In the genomic region with DNA sequence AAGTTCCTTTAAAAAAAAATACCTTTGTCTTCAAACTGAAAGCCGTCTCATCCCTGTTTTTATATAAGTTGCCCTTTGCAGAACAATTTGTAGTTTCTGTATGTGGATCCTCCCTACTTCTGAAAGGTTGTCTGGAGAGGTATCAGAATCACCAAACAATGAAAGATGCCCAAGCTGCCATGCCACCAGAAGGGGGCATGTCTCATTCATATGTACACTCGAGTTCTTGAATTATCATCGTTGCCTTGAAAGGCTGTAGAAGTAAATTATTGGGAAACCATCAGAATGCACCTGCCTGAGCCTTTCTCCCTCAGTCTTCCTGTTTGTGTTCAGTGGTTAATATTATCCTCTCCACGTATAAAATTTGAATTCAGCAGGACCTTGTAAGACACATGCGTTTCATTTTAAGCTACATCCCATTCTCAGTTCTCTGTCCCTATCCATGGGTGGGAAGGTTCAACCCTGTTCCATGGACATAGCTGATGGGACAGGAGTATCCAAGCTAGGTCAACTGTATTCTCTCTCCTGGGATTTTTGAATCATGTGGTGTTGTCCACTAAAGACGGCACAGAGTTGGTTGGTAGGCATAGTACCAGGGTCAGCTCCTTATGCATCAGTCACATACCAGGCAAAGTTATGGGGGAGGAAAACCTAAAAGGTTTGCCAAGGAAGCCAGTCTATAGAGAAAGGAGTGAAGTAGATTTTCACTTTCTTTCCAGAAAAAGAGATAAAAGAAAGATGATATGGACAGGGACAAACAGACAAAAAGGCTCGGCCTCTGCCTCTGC, we compare ENCODE assay signal across 12 cellular contexts. TPM values are rescaled to one million over a fixed set of nuclear protein-coding genes. Genes with fewer than 3 reads are reported as not detected.
A peak's percentile ranks its signal among the peaks of the same experiment; 100 is the strongest.
DNase-seq lines count a peak whose midpoint lies in the region; TF ChIP-seq lines count a peak whose summit lies in the region.
"Had no signal": no experiment of that assay in that cellular context is flagged by ENCODE, and none has a peak within 500 bp of the region (broad histone marks: within the 10 kb centered on the region; RNA-seq: fewer than 3 reads in every experiment).

No MANE protein-coding gene starts in this region.

- no peak for TF ChIP-seq POLR2A in Peyer's patch (IDR thresholded peaks at IDR 0.05)

- TF ChIP-seq CTCF in GM12873 (IDR thresholded peaks at IDR 0.05; ENCODE audit: insufficient read depth, low read depth, low read length, missing control alignments) (peak; percentile 32), Peyer's patch (IDR thresholded peaks at IDR 0.05) (peak in 2 of 6 experiments; percentile 5 to 21), fibroblast of villous mesenchyme (IDR thresholded peaks at IDR 0.05; ENCODE audit: insufficient read depth, low read depth, low read length) (peak; percentile 7)

- peak overlapping the region in 3 of 4 donors; percentile 29 to 66 (median 60) for H3K27ac ChIP-seq in Peyer's patch
- H3K27ac ChIP-seq: coronary artery, sigmoid colon had no signal

- peaks cover 0 to 31% (median 0%) of the 10 kb centered on the region in 4 donors for H3K4me1 ChIP-seq in Peyer's patch

- H3K27me3 ChIP-seq in Peyer's patch, result no peaks in the 10 kb centered on the region
- H3K27me3 ChIP-seq: sigmoid colon had no signal

- H3K4me3 ChIP-seq in Peyer's patch (no peak overlapping the region), fibroblast of villous mesenchyme (ENCODE audit: low read depth, low read length) (no peak overlapping the region)
- H3K4me3 ChIP-seq: coronary artery, sigmoid colon had no signal

- no peaks in the 10 kb centered on the region for H3K9me3 ChIP-seq in Peyer's patch
- H3K9me3 ChIP-seq: sigmoid colon had no signal

- H3K36me3 ChIP-seq in Peyer's patch, result no peaks in the 10 kb centered on the region
- H3K36me3 ChIP-seq: sigmoid colon had no signal

- peak; percentile 17 for DNase-seq in DMS 273 (lab: John Stamatoyannopoulos, UW; ENCODE audit: unreplicated experiment)
- DNase-seq in DMS 273 treated with DMSO at 0.1 percent for 48 hours (lab: John Stamatoyannopoulos, UW), result no peak
- DNase-seq in Peyer's patch, result no peak
- no peak for DNase-seq in fibroblast of villous mesenchyme (ENCODE audit: low read depth)
- DNase-seq in GF-D8 (lab: John Stamatoyannopoulos, UW), result no peak
- no peak for DNase-seq in SKM-1 treated with dmso at 0.1 percent for 144 hours (lab: John Stamatoyannopoulos, UW; ENCODE audit: unreplicated experiment)
- DNase-seq in NCI-H1694 treated with DMSO at 0.1 percent for 48 hours (lab: John Stamatoyannopoulos, UW), result no peak
- DNase-seq: mesendoderm, NCI-H524, sigmoid colon had no signal

RNA-seq across cellular contexts. Expression of gene GALNT7, which starts 24.0 kb away (rescaled TPM):
- total RNA-seq in Peyer's patch (100 to 1,000 TPM in 2 of 4 donors, 10 to 100 TPM in 2; 37.1 to 139 (median 96.4) TPM), fibroblast of villous mesenchyme (13.9 and 23.3 TPM in 2 replicates)
